Comparison of ENCODE assay signal across 8 cellular contexts in the genomic region with DNA sequence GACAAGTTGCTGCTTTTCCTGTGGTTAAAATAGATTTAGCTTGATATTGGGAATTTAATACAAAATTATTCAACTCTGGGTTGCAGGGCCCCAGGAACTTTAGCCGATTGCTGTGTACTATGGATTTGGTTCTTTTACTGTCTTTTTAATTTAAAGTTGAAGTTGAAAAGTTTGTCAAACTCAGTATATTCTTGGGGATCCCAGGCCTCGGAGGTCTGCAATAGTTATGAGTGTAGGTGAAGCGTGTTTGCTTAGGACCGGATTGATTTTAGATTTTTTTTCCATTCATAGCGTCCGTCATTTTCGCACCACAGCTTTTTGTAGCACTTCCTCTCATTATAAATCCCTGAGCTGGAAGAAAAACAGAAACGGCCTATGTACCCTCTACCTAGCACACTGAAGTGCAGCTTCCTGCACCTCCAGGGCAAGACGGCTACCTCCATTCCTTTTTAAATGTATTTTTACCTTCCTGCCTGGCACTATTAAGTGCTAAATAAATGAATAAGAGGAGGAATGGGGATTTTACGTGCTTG. TPM values are rescaled to one million over a fixed set of nuclear protein-coding genes. Genes with fewer than 3 reads are reported as not detected.
DNase-seq lines count a peak whose midpoint lies in the region; ATAC-seq and TF ChIP-seq lines count a peak whose summit lies in the region.

No MANE protein-coding gene starts in this region.

- H3K4me1 ChIP-seq in NT2/D1 (ENCODE audit: insufficient read depth, insufficient read length), result no peaks in the 10 kb centered on the region
- peaks cover 0 to 12% (median 3%) of the 10 kb centered on the region in 4 donors for H3K4me1 ChIP-seq in right lobe of liver
- H3K4me1 ChIP-seq in thymus (ENCODE audit: control insufficient read depth, insufficient read depth, low read length), result peaks cover 2% of the 10 kb centered on the region

- TF ChIP-seq POLR2A in right lobe of liver (IDR thresholded peaks at IDR 0.05), result no peak

- H3K27me3 Mint-ChIP-seq in activated naive CD4-positive, alpha-beta T cell treated with anti-CD3 and anti-CD28 coated beads for 36 hours (ENCODE audit: low read depth), result no peaks in the 10 kb centered on the region
- H3K27me3 Mint-ChIP-seq in MCF 10A (ENCODE audit: insufficient read depth, unreplicated experiment), result no peaks in the 10 kb centered on the region

- CTCF ChIA-PET in activated naive CD4-positive, alpha-beta T cell treated with anti-CD3 and anti-CD28 coated beads for 36 hours (lab: Charles Lee), result interaction anchor here (2.1 to 2.3 kb wide), 3 partner anchors 9 to 193 kb away, joined by 5 to 9 read pairs (median 7); no protein-coding TSS in a partner anchor
- CTCF ChIA-PET in MCF 10A (lab: Yijun Ruan, JAX), result interaction anchor here (1.4 kb wide), 1 partner anchor 193 kb away, joined by 3 read pairs; no protein-coding TSS in a partner anchor

- TF ChIP-seq CTCF in MCF 10A (IDR thresholded peaks at IDR 0.05; ENCODE audit: unreplicated experiment) (no peak), right lobe of liver (IDR thresholded peaks at IDR 0.05) (no peak)

- 1% methylated on average over 10 of the region's 10 CpGs for WGBS in right lobe of liver (ENCODE audit: insufficient coverage, low coverage, low lambda C conversion rate, missing lambda C conversion rate)
- 5% methylated on average over 10 of the region's 10 CpGs for WGBS in thymus

- H3K27ac ChIP-seq in right lobe of liver, result peak overlapping the region; percentile 85 to 93 (median 91)
- H3K27ac ChIP-seq in thymus (ENCODE audit: low read depth), result peak overlapping the region; percentile 100

- intact Hi-C loops in activated naive CD4-positive, alpha-beta T cell treated with anti-CD3 and anti-CD28 coated beads for 36 hours (cut with micrococcal nuclease), result loop anchor here (1.0 to 5.0 kb wide), 6 partner anchors 39 to 1247 kb away; a partner anchor contains a TSS
- intact Hi-C loops in MCF 10A (cut with micrococcal nuclease) (loop anchor here (1.0 kb wide), 1 partner anchor 192 kb away; no protein-coding TSS in a partner anchor), right lobe of liver (cut with DNase I) (no loop called here)

- peak overlapping the region; percentile 96 for H3K27ac Mint-ChIP-seq in activated naive CD4-positive, alpha-beta T cell treated with anti-CD3 and anti-CD28 coated beads for 36 hours
- peak overlapping the region; percentile 95 for H3K27ac Mint-ChIP-seq in MCF 10A (ENCODE audit: low read depth, unreplicated experiment)

- H3K9me3 ChIP-seq in NT2/D1 (ENCODE audit: insufficient read depth, low read length) (no peaks in the 10 kb centered on the region), right lobe of liver (no peaks in the 10 kb centered on the region), thymus (ENCODE audit: control insufficient read depth) (no peaks in the 10 kb centered on the region)

- peak overlapping the region; percentile 93 for H3K4me3 Mint-ChIP-seq in activated naive CD4-positive, alpha-beta T cell treated with anti-CD3 and anti-CD28 coated beads for 36 hours
- peak overlapping the region; percentile 93 for H3K4me3 Mint-ChIP-seq in MCF 10A (ENCODE audit: unreplicated experiment)

- DNase-seq in activated naive CD4-positive, alpha-beta T cell treated with anti-CD3 and anti-CD28 coated beads for 36 hours, result peak; percentile 11
- no peak for DNase-seq in activated naive CD4-positive, alpha-beta T cell treated with anti-CD3 and anti-CD28 coated beads, Interleukin-2, amount 50 U/mL, for 16 hours
- DNase-seq in NT2/D1 (ENCODE audit: low read depth, low spot score) (no peak), MCF 10A (ENCODE audit: unreplicated experiment) (no peak), right lobe of liver (no peak), NCI-H345 (lab: John Stamatoyannopoulos, UW) (no peak)

- TSS peak; percentile 97 for BruUV-seq in MCF 10A (replicated peaks; lab: Mats Ljungman, UMichigan)

- peak; percentile 19 for ATAC-seq in HG02763 (IDR thresholded peaks at IDR 0.05; ENCODE audit: unreplicated experiment)
- ATAC-seq in right lobe of liver, result peak; percentile 39 to 51 (median 49)

- POLR2A ChIA-PET in MCF 10A (lab: Yijun Ruan, JAX), result interaction anchor here (0.6 to 2.6 kb wide), 23 partner anchors 8 to 1785 kb away, joined by 3 to 13 read pairs (median 3); no protein-coding TSS in a partner anchor

- H3K36me3 Mint-ChIP-seq in activated naive CD4-positive, alpha-beta T cell treated with anti-CD3 and anti-CD28 coated beads for 36 hours (ENCODE audit: low read depth), result peaks cover 13% of the 10 kb centered on the region
- H3K36me3 Mint-ChIP-seq in MCF 10A (ENCODE audit: insufficient read depth, unreplicated experiment), result peaks cover 10% of the 10 kb centered on the region

- peak overlapping the region; percentile 65 for H3K4me3 ChIP-seq in NT2/D1 (ENCODE audit: insufficient read length, low read depth)
- H3K4me3 ChIP-seq in right lobe of liver, result peak overlapping the region; percentile 60 to 73 (median 69)
- H3K4me3 ChIP-seq in thymus (ENCODE audit: low read length), result peak overlapping the region; percentile 91

- no peaks in the 10 kb centered on the region for H3K9me3 Mint-ChIP-seq in activated naive CD4-positive, alpha-beta T cell treated with anti-CD3 and anti-CD28 coated beads for 36 hours
- no peaks in the 10 kb centered on the region for H3K9me3 Mint-ChIP-seq in MCF 10A (ENCODE audit: unreplicated experiment)

- H3K9ac ChIP-seq in NT2/D1 (ENCODE audit: insufficient read length, low read depth), result peak overlapping the region; percentile 82

- peaks cover 30% of the 10 kb centered on the region for H3K4me1 Mint-ChIP-seq in activated naive CD4-positive, alpha-beta T cell treated with anti-CD3 and anti-CD28 coated beads for 36 hours (ENCODE audit: low read depth)
- H3K4me1 Mint-ChIP-seq in MCF 10A (ENCODE audit: insufficient read depth, unreplicated experiment), result peaks cover 9% of the 10 kb centered on the region

- no peaks in the 10 kb centered on the region for H3K36me3 ChIP-seq in NT2/D1 (ENCODE audit: insufficient read depth, insufficient read length, low read length)
- H3K36me3 ChIP-seq in right lobe of liver, result peaks cover 0 to 12% (median 0%) of the 10 kb centered on the region in 4 donors
- no peaks in the 10 kb centered on the region for H3K36me3 ChIP-seq in thymus (ENCODE audit: control insufficient read depth, insufficient read depth)

- no peaks in the 10 kb centered on the region for H3K27me3 ChIP-seq in NT2/D1 (ENCODE audit: insufficient read depth, insufficient read length)
- H3K27me3 ChIP-seq in right lobe of liver, result no peaks in the 10 kb centered on the region
- H3K27me3 ChIP-seq in thymus (ENCODE audit: control insufficient read depth, insufficient read depth), result no peaks in the 10 kb centered on the region

RNA-seq across cellular contexts. Expression of a gene that starts 0.5 kb away (rescaled TPM):
- 10 to 100 TPM; 14.4 to 18.0 TPM for total RNA-seq in activated naive CD4-positive, alpha-beta T cell treated with anti-CD3 and anti-CD28 coated beads for 36 hours
- total RNA-seq in MCF 10A (2022) (17.3 and 18.3 TPM in 2 replicates), right lobe of liver (10 to 100 TPM; 15.9 to 26.8 (median 21.5) TPM)
- 16.3 TPM for polyA plus RNA-seq in thymus

Comparison
In these comparisons a context has a peak if more than half of its experiments do, and no peak if none do; other contexts are left out.
1. intact Hi-C loops: an anchor here in activated naive CD4-positive, alpha-beta T cell treated with anti-CD3 and anti-CD28 coated beads for 36 hours (1.0 to 5.0 kb wide) and MCF 10A (1.0 kb wide); none called in right lobe of liver.